10 cellular contexts compared by ENCODE assay signal in the genomic region with DNA sequence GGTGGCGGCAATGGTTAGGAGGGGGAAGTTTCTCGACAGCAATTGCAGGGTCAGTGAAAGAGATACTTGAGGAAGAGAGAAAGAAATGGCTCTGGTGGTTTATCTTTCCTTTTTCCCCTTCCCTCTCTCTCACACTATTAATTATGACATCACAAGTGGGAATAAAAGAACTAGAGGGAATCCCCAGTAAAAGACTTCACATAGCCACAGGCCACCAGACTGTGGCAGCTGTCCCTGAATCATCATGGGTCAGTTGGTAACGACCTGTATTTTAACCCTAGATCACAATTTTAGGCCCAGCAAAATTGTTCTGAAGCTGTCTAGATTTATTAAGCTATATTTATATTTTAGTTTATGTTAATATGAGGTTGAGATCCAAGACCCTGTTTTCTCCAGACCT. TPM values are rescaled to one million over a fixed set of nuclear protein-coding genes. Genes with fewer than 3 reads are reported as not detected.
DNase-seq lines count a peak whose midpoint lies in the region; ATAC-seq and TF ChIP-seq lines count a peak whose summit lies in the region.
"Had no signal": no experiment of that assay in that cellular context is flagged by ENCODE, and none has a peak within 500 bp of the region (broad histone marks: within the 10 kb centered on the region; RNA-seq: fewer than 3 reads in every experiment).

No MANE protein-coding gene starts in this region.

- peaks cover 57 to 63% of the 10 kb centered on the region in 2 experiments for H3K4me1 ChIP-seq in HCT116 (ENCODE audit: control insufficient read depth in 1 of 2, insufficient read depth in 2 of 2, low read length in 2 of 2)

- intact Hi-C loops in HCT116 (cut with micrococcal nuclease) = no loop called here
- intact Hi-C loops in activated CD8-positive, alpha-beta T cell treated with anti-CD3 and anti-CD28 coated beads for 36 hours (cut with micrococcal nuclease) = no loop called here

- no peaks in the 10 kb centered on the region for H3K27me3 Mint-ChIP-seq in activated CD8-positive, alpha-beta T cell treated with anti-CD3 and anti-CD28 coated beads for 36 hours
- no peaks in the 10 kb centered on the region for H3K27me3 Mint-ChIP-seq in stimulated activated naive CD8-positive, alpha-beta T cell treated with anti-CD3 and anti-CD28 coated beads, Interleukin-15, amount 100 ng/mL, for 72 hours

- no peak overlapping the region for H3K4me3 ChIP-seq in HCT116 (replicated peaks in 1 of 2; ENCODE audit: low read depth in 1 of 2, low read length in 2 of 2)

- TF ChIP-seq POLR2A in HCT116 (IDR thresholded peaks at IDR 0.05; ENCODE audit: borderline replicate concordance, extremely low read depth, insufficient read depth, insufficient read length) = no peak

- CTCF ChIA-PET in HCT116 (lab: Charles Lee) = no interaction called here
- CTCF ChIA-PET in activated CD8-positive, alpha-beta T cell treated with anti-CD3 and anti-CD28 coated beads for 36 hours (lab: Charles Lee) = interaction anchor here (1.0 to 3.8 kb wide), 7 partner anchors 9 to 139 kb away, joined by 3 to 13 read pairs (median 3); no protein-coding TSS in a partner anchor

- no peak overlapping the region for H3K4me2 ChIP-seq in HCT116 (ENCODE audit: low read length)

- peak overlapping the region; percentile 70 for H3K27ac Mint-ChIP-seq in activated CD8-positive, alpha-beta T cell treated with anti-CD3 and anti-CD28 coated beads for 36 hours
- H3K27ac Mint-ChIP-seq in stimulated activated naive CD8-positive, alpha-beta T cell treated with anti-CD3 and anti-CD28 coated beads, Interleukin-15, amount 100 ng/mL, for 72 hours = no peak overlapping the region

- no TSS peak for BruUV-seq in HCT116 (replicated peaks; lab: Mats Ljungman, UMichigan)

- RAD21 ChIA-PET in HCT116 (lab: Charles Lee; ENCODE audit: low non-redundant PET in 1 of 2, low total read pairs in 2 of 2, uncharacterized antibody in 2 of 2, unreplicated experiment in 2 of 2) = interaction anchor here in 1 of 2 experiments (0.5 kb wide), 1 partner anchor 40 kb away, joined by 3 read pairs; no protein-coding TSS in a partner anchor

- H3K9me3 ChIP-seq in HCT116 (ENCODE audit: control insufficient read depth in 1 of 2, insufficient read depth in 1 of 2, low read depth in 1 of 2, low read length in 2 of 2) = no peaks in the 10 kb centered on the region

- peaks cover 99% of the 10 kb centered on the region for H3K79me2 ChIP-seq in HCT116 (ENCODE audit: insufficient read depth, low read length)

- 0 out of 2 replicates have a peak overlapping the region, but pooled peaks have one; percentile 12 for H3K9ac ChIP-seq in HCT116 (ENCODE audit: low read length)

- POLR2A ChIA-PET in HCT116 (lab: Charles Lee) = no interaction called here
- POLR2A ChIA-PET in activated CD8-positive, alpha-beta T cell treated with anti-CD3 and anti-CD28 coated beads for 36 hours (lab: Charles Lee) = interaction anchor here (1.2 to 2.5 kb wide), 2 partner anchors 40 to 65 kb away, joined by 3 to 11 read pairs; a partner anchor contains a TSS

- H3K27me3 ChIP-seq in HCT116 (ENCODE audit: insufficient read depth, low read length) = no peaks in the 10 kb centered on the region

- H3K36me3 ChIP-seq in HCT116 (ENCODE audit: control insufficient read depth in 1 of 2, insufficient read depth in 2 of 2, low read length in 2 of 2) = no peaks in the 10 kb centered on the region

- peaks cover 2% of the 10 kb centered on the region for H3K9me3 Mint-ChIP-seq in activated CD8-positive, alpha-beta T cell treated with anti-CD3 and anti-CD28 coated beads for 36 hours
- no peaks in the 10 kb centered on the region for H3K9me3 Mint-ChIP-seq in stimulated activated naive CD8-positive, alpha-beta T cell treated with anti-CD3 and anti-CD28 coated beads, Interleukin-15, amount 100 ng/mL, for 72 hours

- H3K4me1 Mint-ChIP-seq in activated CD8-positive, alpha-beta T cell treated with anti-CD3 and anti-CD28 coated beads for 36 hours (ENCODE audit: low read depth) = peaks cover 74% of the 10 kb centered on the region
- peaks cover 66% of the 10 kb centered on the region for H3K4me1 Mint-ChIP-seq in stimulated activated naive CD8-positive, alpha-beta T cell treated with anti-CD3 and anti-CD28 coated beads, Interleukin-15, amount 100 ng/mL, for 72 hours

- no peak overlapping the region for H2AFZ ChIP-seq in HCT116 (ENCODE audit: low read depth, low read length, poor library complexity, severe bottlenecking)

- TF ChIP-seq RAD21 in HCT116 (IDR thresholded peaks at IDR 0.05; ENCODE audit: low read depth) = no peak

- H3K36me3 Mint-ChIP-seq in activated CD8-positive, alpha-beta T cell treated with anti-CD3 and anti-CD28 coated beads for 36 hours (ENCODE audit: low read depth) = peaks cover 50% of the 10 kb centered on the region

- peak overlapping the region; percentile 76; the same call in 1 of the 2 replicates for H3K27ac ChIP-seq in HCT116 (ENCODE audit: low read depth, low read length)

- DNase-seq in HCT116 (ENCODE audit: low read depth, low spot score) (no peak), left lobe of liver (ENCODE audit: low spot score) (no peak)
- DNase-seq in activated CD8-positive, alpha-beta T cell treated with anti-CD3 and anti-CD28 coated beads for 36 hours = no peak
- DNase-seq in stimulated activated naive CD8-positive, alpha-beta T cell treated with anti-CD3 and anti-CD28 coated beads, Interleukin-15, amount 100 ng/mL, for 72 hours = no peak
- no peak for DNase-seq in stimulated activated CD4-positive, alpha-beta T cell treated with anti-CD3 and anti-CD28 coated beads, Interleukin-12 subunit alpha, Interleukin-12 subunit beta, amount 100 ng/mL, for 4 hours
- DNase-seq: NCI-H1105, SIG-M5 had no signal

- TF ChIP-seq CTCF in HCT116 (IDR thresholded peaks at IDR 0.05 in 2 of 3, conservative IDR thresholded peaks at IDR 0.05 in 1 of 3; ENCODE audit: borderline replicate concordance in 1 of 3, insufficient read depth in 1 of 3, low read depth in 2 of 3, low read length in 2 of 3) = no peak
- no peak for TF ChIP-seq CTCF in activated CD8-positive, alpha-beta T cell treated with anti-CD3 and anti-CD28 coated beads for 36 hours (IDR thresholded peaks at IDR 0.05)

- no peak for ATAC-seq in HCT116
- no peak for ATAC-seq in activated CD8-positive, alpha-beta T cell treated with anti-CD3 and anti-CD28 coated beads for 36 hours
- peak; percentile 34 for ATAC-seq in left lobe of liver
- ATAC-seq in stimulated activated naive CD8-positive, alpha-beta T cell treated with anti-CD3 and anti-CD28 coated beads, Interleukin-15, amount 100 ng/mL, for 72 hours = no peak
- ATAC-seq in HG02588 (IDR thresholded peaks at IDR 0.05; ENCODE audit: unreplicated experiment) = no peak
- ATAC-seq in GM18907 (IDR thresholded peaks at IDR 0.05; ENCODE audit: unreplicated experiment) = no peak
- ATAC-seq in HG02840 (IDR thresholded peaks at IDR 0.05; ENCODE audit: low FRiP score, unreplicated experiment) = no peak

- H4K20me1 ChIP-seq in HCT116 (ENCODE audit: insufficient read depth) = peaks cover 10% of the 10 kb centered on the region

- H3K9me2 ChIP-seq in HCT116 (ENCODE audit: insufficient read depth) = no peaks in the 10 kb centered on the region

- no peak overlapping the region for H3K4me3 Mint-ChIP-seq in activated CD8-positive, alpha-beta T cell treated with anti-CD3 and anti-CD28 coated beads for 36 hours
- peak overlapping the region; percentile 19 to 42 for H3K4me3 Mint-ChIP-seq in stimulated activated naive CD8-positive, alpha-beta T cell treated with anti-CD3 and anti-CD28 coated beads, Interleukin-15, amount 100 ng/mL, for 72 hours

TF ChIP-seq in HCT116, 20 proteins besides CTCF, POLR2A, EP300 and RAD21 (continues in another document):
- TF ChIP-seq, protein P1, sequence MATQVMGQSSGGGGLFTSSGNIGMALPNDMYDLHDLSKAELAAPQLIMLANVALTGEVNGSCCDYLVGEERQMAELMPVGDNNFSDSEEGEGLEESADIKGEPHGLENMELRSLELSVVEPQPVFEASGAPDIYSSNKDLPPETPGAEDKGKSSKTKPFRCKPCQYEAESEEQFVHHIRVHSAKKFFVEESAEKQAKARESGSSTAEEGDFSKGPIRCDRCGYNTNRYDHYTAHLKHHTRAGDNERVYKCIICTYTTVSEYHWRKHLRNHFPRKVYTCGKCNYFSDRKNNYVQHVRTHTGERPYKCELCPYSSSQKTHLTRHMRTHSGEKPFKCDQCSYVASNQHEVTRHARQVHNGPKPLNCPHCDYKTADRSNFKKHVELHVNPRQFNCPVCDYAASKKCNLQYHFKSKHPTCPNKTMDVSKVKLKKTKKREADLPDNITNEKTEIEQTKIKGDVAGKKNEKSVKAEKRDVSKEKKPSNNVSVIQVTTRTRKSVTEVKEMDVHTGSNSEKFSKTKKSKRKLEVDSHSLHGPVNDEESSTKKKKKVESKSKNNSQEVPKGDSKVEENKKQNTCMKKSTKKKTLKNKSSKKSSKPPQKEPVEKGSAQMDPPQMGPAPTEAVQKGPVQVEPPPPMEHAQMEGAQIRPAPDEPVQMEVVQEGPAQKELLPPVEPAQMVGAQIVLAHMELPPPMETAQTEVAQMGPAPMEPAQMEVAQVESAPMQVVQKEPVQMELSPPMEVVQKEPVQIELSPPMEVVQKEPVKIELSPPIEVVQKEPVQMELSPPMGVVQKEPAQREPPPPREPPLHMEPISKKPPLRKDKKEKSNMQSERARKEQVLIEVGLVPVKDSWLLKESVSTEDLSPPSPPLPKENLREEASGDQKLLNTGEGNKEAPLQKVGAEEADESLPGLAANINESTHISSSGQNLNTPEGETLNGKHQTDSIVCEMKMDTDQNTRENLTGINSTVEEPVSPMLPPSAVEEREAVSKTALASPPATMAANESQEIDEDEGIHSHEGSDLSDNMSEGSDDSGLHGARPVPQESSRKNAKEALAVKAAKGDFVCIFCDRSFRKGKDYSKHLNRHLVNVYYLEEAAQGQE (IDR thresholded peaks at IDR 0.05; ENCODE audit: low read depth) = no peak
- TF ChIP-seq CEBPB (IDR thresholded peaks at IDR 0.05; ENCODE audit: low read depth) (no peak), SRF (IDR thresholded peaks at IDR 0.05; ENCODE audit: low read depth) (no peak), SP1 (IDR thresholded peaks at IDR 0.05; ENCODE audit: low read depth) (no peak)

RNA-seq across cellular contexts. Expression of a gene that starts 40.3 kb away (rescaled TPM):
- 200 TPM for total RNA-seq in HCT116 (2021; ENCODE audit: unreplicated experiment)
- 69.4 and 70.1 TPM in 2 replicates for polyA plus RNA-seq in HCT116 (2012)
- total RNA-seq in activated CD8-positive, alpha-beta T cell treated with anti-CD3 and anti-CD28 coated beads for 36 hours = 100 to 1,000 TPM; 341 to 360 TPM
- 48.4 TPM for total RNA-seq in left lobe of liver
